Comparison of ENCODE assay signal across 11 cellular contexts in the genomic region with DNA sequence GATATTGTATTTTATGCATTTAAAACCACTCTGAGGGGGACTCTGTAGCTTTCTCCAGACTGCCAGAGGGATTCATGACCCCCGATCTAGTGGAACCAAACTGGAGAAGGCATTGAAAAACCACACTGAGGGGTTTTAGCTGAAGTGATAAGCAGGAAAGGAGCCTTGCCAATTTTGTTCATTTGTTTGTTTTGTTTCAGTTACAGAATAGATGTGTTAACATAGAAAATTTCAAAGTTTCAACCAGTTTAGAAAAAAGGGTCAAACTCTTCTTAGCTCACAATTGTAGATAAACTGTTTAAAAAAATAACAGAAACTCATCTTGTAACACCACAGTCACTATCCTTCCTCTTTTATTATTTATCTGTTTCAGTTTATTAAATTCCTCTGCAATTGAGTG. TPM values are rescaled to one million over a fixed set of nuclear protein-coding genes. Genes with fewer than 3 reads are reported as not detected.
DNase-seq lines count a peak whose midpoint lies in the region; ATAC-seq, FAIRE-seq and TF ChIP-seq lines count a peak whose summit lies in the region.
"Had no signal": no experiment of that assay in that cellular context is flagged by ENCODE, and none has a peak within 500 bp of the region (broad histone marks: within the 10 kb centered on the region; RNA-seq: fewer than 3 reads in every experiment).

No MANE protein-coding gene starts in this region.

- H3F3A ChIP-seq in Loucy (ENCODE audit: low read depth): no peaks in the 10 kb centered on the region

- no peaks in the 10 kb centered on the region for H3K9me2 ChIP-seq in Loucy (replicated peaks; ENCODE audit: low read depth, low read length)

- H3K36me3 ChIP-seq in Loucy (ENCODE audit: insufficient read depth, low read length) (no peaks in the 10 kb centered on the region), astrocyte (ENCODE audit: insufficient read depth, low read length) (no peaks in the 10 kb centered on the region)
- H3K36me3 ChIP-seq: HAP-1 had no signal

- H3K9me3 ChIP-seq in Loucy (ENCODE audit: insufficient read depth, low read depth, low read length) (no peaks in the 10 kb centered on the region), astrocyte (ENCODE audit: insufficient read depth, low read depth, low read length) (no peaks in the 10 kb centered on the region)
- H3K9me3 ChIP-seq: HAP-1 had no signal

- H4K20me1 ChIP-seq in Loucy (ENCODE audit: insufficient read depth, low read length, poor library complexity, severe bottlenecking) (peaks cover 79% of the 10 kb centered on the region), astrocyte (ENCODE audit: insufficient read depth, low read length) (peaks cover 75% of the 10 kb centered on the region)

- H3K36me3 Mint-ChIP-seq in activated naive CD4-positive, alpha-beta T cell treated with anti-CD3 and anti-CD28 coated beads, Interleukin-2, amount 50 U/mL, for 24 hours: peaks cover 10% of the 10 kb centered on the region
- H3K36me3 Mint-ChIP-seq in astrocyte (ENCODE audit: low read depth, unreplicated experiment): no peaks in the 10 kb centered on the region

- no peak for FAIRE-seq in astrocyte (lab: Jason Lieb, UNC)

- H3K4me1 ChIP-seq in Loucy (ENCODE audit: insufficient read depth, low read length, poor library complexity, severe bottlenecking) (peaks cover 45% of the 10 kb centered on the region), astrocyte (ENCODE audit: insufficient read depth, low read length) (peaks cover 40% of the 10 kb centered on the region)

- DNase-seq in activated naive CD4-positive, alpha-beta T cell (lab: John Stamatoyannopoulos, UW): no peak
- no peak for DNase-seq in astrocyte (ENCODE audit: low read depth)
- DNase-seq in stimulated activated naive CD8-positive, alpha-beta T cell treated with anti-CD3 and anti-CD28 coated beads, Interleukin-15, amount 100 ng/mL, for 72 hours: no peak
- DNase-seq in mesenteric fat pad (ENCODE audit: low spot score): no peak
- no peak for DNase-seq in SIG-M5 (lab: John Stamatoyannopoulos, UW)
- DNase-seq: NCI-H446 had no signal

- H3K4me1 Mint-ChIP-seq in activated naive CD4-positive, alpha-beta T cell treated with anti-CD3 and anti-CD28 coated beads, Interleukin-2, amount 50 U/mL, for 24 hours: peaks cover 88% of the 10 kb centered on the region
- H3K4me1 Mint-ChIP-seq in astrocyte (ENCODE audit: low read depth, unreplicated experiment): peaks cover 67% of the 10 kb centered on the region
- peaks cover 84% of the 10 kb centered on the region for H3K4me1 Mint-ChIP-seq in stimulated activated naive CD8-positive, alpha-beta T cell treated with anti-CD3 and anti-CD28 coated beads, Interleukin-15, amount 100 ng/mL, for 72 hours

- no peaks in the 10 kb centered on the region for H3K9me3 Mint-ChIP-seq in activated naive CD4-positive, alpha-beta T cell treated with anti-CD3 and anti-CD28 coated beads, Interleukin-2, amount 50 U/mL, for 24 hours
- peaks cover 1% of the 10 kb centered on the region for H3K9me3 Mint-ChIP-seq in astrocyte (ENCODE audit: unreplicated experiment)
- H3K9me3 Mint-ChIP-seq in stimulated activated naive CD8-positive, alpha-beta T cell treated with anti-CD3 and anti-CD28 coated beads, Interleukin-15, amount 100 ng/mL, for 72 hours: peaks cover 7 to 9% of the 10 kb centered on the region in 2 donors

- H3K4me3 Mint-ChIP-seq in activated naive CD4-positive, alpha-beta T cell treated with anti-CD3 and anti-CD28 coated beads, Interleukin-2, amount 50 U/mL, for 24 hours: peak overlapping the region; percentile 12
- H3K4me3 Mint-ChIP-seq in astrocyte (ENCODE audit: unreplicated experiment): no peak overlapping the region
- H3K4me3 Mint-ChIP-seq in stimulated activated naive CD8-positive, alpha-beta T cell treated with anti-CD3 and anti-CD28 coated beads, Interleukin-15, amount 100 ng/mL, for 72 hours: peak overlapping the region in 1 of 2 donors; percentile 33

- H3K27me3 Mint-ChIP-seq in activated naive CD4-positive, alpha-beta T cell treated with anti-CD3 and anti-CD28 coated beads, Interleukin-2, amount 50 U/mL, for 24 hours: no peaks in the 10 kb centered on the region
- H3K27me3 Mint-ChIP-seq in astrocyte (ENCODE audit: low read depth, unreplicated experiment): no peaks in the 10 kb centered on the region
- no peaks in the 10 kb centered on the region for H3K27me3 Mint-ChIP-seq in stimulated activated naive CD8-positive, alpha-beta T cell treated with anti-CD3 and anti-CD28 coated beads, Interleukin-15, amount 100 ng/mL, for 72 hours

- no peak for ATAC-seq in stimulated activated naive CD8-positive, alpha-beta T cell treated with anti-CD3 and anti-CD28 coated beads, Interleukin-15, amount 100 ng/mL, for 72 hours
- ATAC-seq in HG03442 (IDR thresholded peaks at IDR 0.05; ENCODE audit: unreplicated experiment): no peak

- peak overlapping the region; percentile 16 for H3K27ac ChIP-seq in astrocyte (ENCODE audit: low read depth, low read length)
- H3K27ac ChIP-seq: C4-2B had no signal

- H2AFZ ChIP-seq in Loucy (ENCODE audit: low read length) (no peak overlapping the region), astrocyte (ENCODE audit: low read depth, low read length) (no peak overlapping the region)

- no peaks in the 10 kb centered on the region for H3K27me3 ChIP-seq in Loucy (ENCODE audit: insufficient read depth, low read length, poor library complexity, severe bottlenecking)
- no peaks in the 10 kb centered on the region for H3K27me3 ChIP-seq in astrocyte (ENCODE audit: insufficient read depth, low read length)

- peaks cover 97% of the 10 kb centered on the region for H3K79me2 ChIP-seq in Loucy (ENCODE audit: insufficient read depth, low read length)
- peaks cover 99% of the 10 kb centered on the region for H3K79me2 ChIP-seq in astrocyte (ENCODE audit: insufficient read depth, low read length)

- H3K9ac ChIP-seq in Loucy (ENCODE audit: low read depth, low read length, poor library complexity, severe bottlenecking) (peak overlapping the region; percentile 11), astrocyte (ENCODE audit: low read length) (no peak overlapping the region)

- no peak overlapping the region for H3K4me2 ChIP-seq in Loucy (ENCODE audit: low read depth, low read length, poor library complexity, severe bottlenecking)
- no peak overlapping the region for H3K4me2 ChIP-seq in astrocyte (ENCODE audit: low read length)

- H3K4me3 ChIP-seq in Loucy (ENCODE audit: low read length, poor library complexity, severe bottlenecking) (no peak overlapping the region), astrocyte (ENCODE audit: insufficient read depth, low read depth, low read length) (no peak overlapping the region)
- H3K4me3 ChIP-seq: HAP-1 had no signal

- peak overlapping the region; percentile 87 for H3K27ac Mint-ChIP-seq in activated naive CD4-positive, alpha-beta T cell treated with anti-CD3 and anti-CD28 coated beads, Interleukin-2, amount 50 U/mL, for 24 hours
- H3K27ac Mint-ChIP-seq in astrocyte (ENCODE audit: unreplicated experiment): peak overlapping the region; percentile 5
- peak overlapping the region; percentile 42 to 87 for H3K27ac Mint-ChIP-seq in stimulated activated naive CD8-positive, alpha-beta T cell treated with anti-CD3 and anti-CD28 coated beads, Interleukin-15, amount 100 ng/mL, for 72 hours

- TF ChIP-seq CTCF in Loucy (conservative IDR thresholded peaks at IDR 0.05; ENCODE audit: low read length): no peak
- TF ChIP-seq CTCF in astrocyte (IDR thresholded peaks at IDR 0.05; ENCODE audit: insufficient read depth, low read depth, low read length): no peak

RNA-seq across cellular contexts. Expression of a gene that starts 19.8 kb away (rescaled TPM):
- total RNA-seq in astrocyte (81.8 and 85.7 TPM in 2 replicates), mesenteric fat pad (58.3 TPM)

Comparison
In these comparisons a context has a peak if more than half of its experiments do, and no peak if none do; other contexts are left out.
1. H3K27ac Mint-ChIP-seq: peak in every context shown above with its lines; median percentile 87 in activated naive CD4-positive, alpha-beta T cell treated with anti-CD3 and anti-CD28 coated beads, Interleukin-2, amount 50 U/mL, for 24 hours; 64 in stimulated activated naive CD8-positive, alpha-beta T cell treated with anti-CD3 and anti-CD28 coated beads, Interleukin-15, amount 100 ng/mL, for 72 hours; 5 in astrocyte.